ENCODE assay signal across 25 cellular contexts in the genomic region with DNA sequence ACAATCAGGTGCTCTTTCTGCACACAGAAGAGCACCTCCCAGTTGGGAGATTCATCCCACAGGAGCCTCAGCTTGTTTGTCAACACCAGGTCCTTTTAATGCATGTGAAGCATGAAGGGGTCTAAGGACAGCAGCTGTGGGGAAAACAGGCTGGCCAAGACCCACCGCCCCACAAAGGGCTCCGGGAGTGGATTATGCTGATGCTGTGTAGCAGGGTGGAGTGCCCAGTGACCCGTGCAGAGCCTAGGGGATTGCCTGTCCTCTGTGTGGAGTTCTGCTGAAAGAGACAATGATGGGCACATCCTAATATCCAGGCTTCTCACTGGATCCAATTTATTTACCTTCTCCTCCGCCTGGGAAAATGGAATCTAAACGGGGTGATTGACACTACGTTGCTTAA.
DNase-seq lines count a peak whose midpoint lies in the region; ATAC-seq and TF ChIP-seq lines count a peak whose summit lies in the region.
"Had no signal": no experiment of that assay in that cellular context is flagged by ENCODE, and none has a peak within 500 bp of the region (broad histone marks: within the 10 kb centered on the region; RNA-seq: fewer than 3 reads in every experiment).

No MANE protein-coding gene starts in this region.

- peak overlapping the region; percentile 97 to 99 for H3K27ac Mint-ChIP-seq in natural killer cell
- H3K27ac Mint-ChIP-seq in natural killer cell treated with Interleukin-12 subunit alpha and Interleukin-12 subunit beta and Interleukin-15 and Interleukin-18, amount 100 ng/mL, for 72 hours, result peak overlapping the region in 1 of 2 donors; percentile 96
- peak overlapping the region; percentile 48 for H3K27ac Mint-ChIP-seq in memory B cell
- H3K27ac Mint-ChIP-seq in progenitor cell of endocrine pancreas, result no peak overlapping the region

- TF ChIP-seq CTCF in natural killer cell (IDR thresholded peaks at IDR 0.05) (no peak), progenitor cell of endocrine pancreas (IDR thresholded peaks at IDR 0.05; ENCODE audit: unreplicated experiment) (no peak)

- ATAC-seq in natural killer cell (no peak), memory B cell (ENCODE audit: low read depth) (no peak), HG03159 (IDR thresholded peaks at IDR 0.05; ENCODE audit: unreplicated experiment) (no peak)
- no peak for ATAC-seq in natural killer cell treated with Interleukin-12 subunit alpha and Interleukin-12 subunit beta and Interleukin-15 and Interleukin-18, amount 100 ng/mL, for 72 hours
- ATAC-seq: body of pancreas, GM12878, heart left ventricle, left cardiac atrium had no signal

- no peaks in the 10 kb centered on the region for H3K36me3 Mint-ChIP-seq in natural killer cell
- H3K36me3 Mint-ChIP-seq in natural killer cell treated with Interleukin-12 subunit alpha and Interleukin-12 subunit beta and Interleukin-15 and Interleukin-18, amount 100 ng/mL, for 72 hours, result peaks cover 7% of the 10 kb centered on the region
- H3K36me3 Mint-ChIP-seq in memory B cell, result peaks cover 31% of the 10 kb centered on the region
- H3K36me3 Mint-ChIP-seq in progenitor cell of endocrine pancreas (ENCODE audit: insufficient read depth), result no peaks in the 10 kb centered on the region

- DNase-seq in natural killer cell (no peak), caudate nucleus (lab: John Stamatoyannopoulos, UW) (peak in 3 of 61 donors; percentile 27 to 60 (median 29)), memory B cell (ENCODE audit: low spot score in 2 of 2) (no peak), progenitor cell of endocrine pancreas (ENCODE audit: low spot score, unreplicated experiment) (no peak), NCI-H1436 (lab: John Stamatoyannopoulos, UW) (no peak)
- DNase-seq in natural killer cell treated with Interleukin-12 subunit alpha and Interleukin-12 subunit beta and Interleukin-15 and Interleukin-18, amount 100 ng/mL, for 72 hours (ENCODE audit: low spot score), result no peak
- DNase-seq: ACHN; activated CD4-positive, alpha-beta T cell treated with anti-CD3 and anti-CD28 coated beads for 48 hours; activated CD8-positive, alpha-beta memory T cell treated with anti-CD3 and anti-CD28 coated beads for 24 hours; activated effector memory CD4-positive, alpha-beta T cell treated with Interleukin-2 at 50 U/mL for 16 hours; body of pancreas; effector CD8-positive, alpha-beta T cell; EL; heart left ventricle; left cardiac atrium; NCI-H1694; NCI-H2171; NCI-H524 treated with DMSO at 0.1 percent for 48 hours; occipital lobe; Right ventricle myocardium superior; stomach had no signal

- H3K27ac ChIP-seq in caudate nucleus (ENCODE audit: low read depth, low read length), result peak overlapping the region; percentile 84
- H3K27ac ChIP-seq: BLaER1 treated with 17β-estradiol and CSF1 and Interleukin-3, amounts not matched to agents 10 nM and 100 nM; body of pancreas; heart left ventricle; stomach; tibial nerve had no signal

- no peak overlapping the region for H3K4me3 Mint-ChIP-seq in natural killer cell
- no peak overlapping the region for H3K4me3 Mint-ChIP-seq in natural killer cell treated with Interleukin-12 subunit alpha and Interleukin-12 subunit beta and Interleukin-15 and Interleukin-18, amount 100 ng/mL, for 72 hours
- H3K4me3 Mint-ChIP-seq in memory B cell, result no peak overlapping the region
- H3K4me3 Mint-ChIP-seq in progenitor cell of endocrine pancreas (ENCODE audit: low read depth), result no peak overlapping the region

- H3K4me1 Mint-ChIP-seq in natural killer cell (peaks cover 83 to 89% of the 10 kb centered on the region in 2 donors), memory B cell (peaks cover 59% of the 10 kb centered on the region), progenitor cell of endocrine pancreas (ENCODE audit: low read depth) (peaks cover 12% of the 10 kb centered on the region)
- H3K4me1 Mint-ChIP-seq in natural killer cell treated with Interleukin-12 subunit alpha and Interleukin-12 subunit beta and Interleukin-15 and Interleukin-18, amount 100 ng/mL, for 72 hours (ENCODE audit: low read depth in 2 of 2), result peaks cover 64 to 68% of the 10 kb centered on the region in 2 donors

- peaks cover 0 to 3% of the 10 kb centered on the region in 2 donors for H3K9me3 Mint-ChIP-seq in natural killer cell
- peaks cover 3% of the 10 kb centered on the region for H3K9me3 Mint-ChIP-seq in natural killer cell treated with Interleukin-12 subunit alpha and Interleukin-12 subunit beta and Interleukin-15 and Interleukin-18, amount 100 ng/mL, for 72 hours
- H3K9me3 Mint-ChIP-seq in memory B cell, result peaks cover 3% of the 10 kb centered on the region
- no peaks in the 10 kb centered on the region for H3K9me3 Mint-ChIP-seq in progenitor cell of endocrine pancreas (ENCODE audit: low read depth)

- intact Hi-C loops in natural killer cell (cut with micrococcal nuclease), result loop anchor here (10.0 kb wide), 2 partner anchors 136 to 344 kb away; no protein-coding TSS in a partner anchor

- H3K27me3 Mint-ChIP-seq in natural killer cell (ENCODE audit: low read depth in 2 of 2), result no peaks in the 10 kb centered on the region
- no peaks in the 10 kb centered on the region for H3K27me3 Mint-ChIP-seq in natural killer cell treated with Interleukin-12 subunit alpha and Interleukin-12 subunit beta and Interleukin-15 and Interleukin-18, amount 100 ng/mL, for 72 hours
- H3K27me3 Mint-ChIP-seq in memory B cell, result no peaks in the 10 kb centered on the region
- H3K27me3 Mint-ChIP-seq in progenitor cell of endocrine pancreas, result no peaks in the 10 kb centered on the region
